Comparison of ENCODE assay signal across 14 cellular contexts in genomic region chr14:92093320-92093719, GRCh38. TPM values are rescaled to one million over a fixed set of nuclear protein-coding genes. Genes with fewer than 3 reads are reported as not detected.
DNase-seq lines count a peak whose midpoint lies in the region; ATAC-seq and TF ChIP-seq lines count a peak whose summit lies in the region.
"Had no signal": no experiment of that assay in that cellular context is flagged by ENCODE, and none has a peak within 500 bp of the region (broad histone marks: within the 10 kb centered on the region; RNA-seq: fewer than 3 reads in every experiment).

No MANE protein-coding gene starts in this region.

- no peaks in the 10 kb centered on the region for H3K27me3 Mint-ChIP-seq in endodermal cell (ENCODE audit: insufficient read depth)
- no peaks in the 10 kb centered on the region for H3K27me3 Mint-ChIP-seq in type B pancreatic cell

- ATAC-seq in left cardiac atrium: no peak

- H3K36me3 ChIP-seq in cardiac muscle cell: peaks cover 18% of the 10 kb centered on the region
- H3K36me3 ChIP-seq in endodermal cell (ENCODE audit: control insufficient read depth, insufficient read depth, low read length): peaks cover 32% of the 10 kb centered on the region
- H3K36me3 ChIP-seq in suprapubic skin: peaks cover 61% of the 10 kb centered on the region

- H3K36me3 Mint-ChIP-seq in endodermal cell (ENCODE audit: low read depth) (peaks cover 31% of the 10 kb centered on the region), type B pancreatic cell (peaks cover 25% of the 10 kb centered on the region)

- TF ChIP-seq EP300 in suprapubic skin (IDR thresholded peaks at IDR 0.05): no peak

- 95% methylated on average over 1 of the region's 1 CpG; no CpG with 5 or more reads in 1 of the 2 experiments for WGBS in endodermal cell (ENCODE audit: insufficient coverage in 1 of 2, insufficient read length in 1 of 2), 2 experiments
- 46% methylated on average over 1 of the region's 1 CpG for WGBS in suprapubic skin

- no peaks in the 10 kb centered on the region for H3K4me1 ChIP-seq in cardiac muscle cell (ENCODE audit: low read depth)
- H3K4me1 ChIP-seq in endodermal cell (ENCODE audit: control insufficient read depth, insufficient read depth, low read length): no peaks in the 10 kb centered on the region
- no peaks in the 10 kb centered on the region for H3K4me1 ChIP-seq in suprapubic skin

- intact Hi-C loops in left cardiac atrium (cut with DNase I): no loop called here

- no peak overlapping the region for H3K27ac ChIP-seq in cardiac muscle cell
- H3K27ac ChIP-seq in endodermal cell (ENCODE audit: low read depth, low read length): no peak overlapping the region
- no peak overlapping the region for H3K27ac ChIP-seq in suprapubic skin

- no peak overlapping the region for H3K9ac ChIP-seq in endodermal cell (ENCODE audit: extremely low read depth, low read length, poor library complexity, severe bottlenecking)

- H3K4me1 Mint-ChIP-seq in endodermal cell (no peaks in the 10 kb centered on the region), type B pancreatic cell (ENCODE audit: unreplicated experiment) (no peaks in the 10 kb centered on the region)

- TF ChIP-seq CTCF in cardiac muscle cell (IDR thresholded peaks at IDR 0.05; ENCODE audit: low read depth, low read length) (peak; percentile 12), endodermal cell (conservative IDR thresholded peaks at IDR 0.05) (peak; percentile 56), type B pancreatic cell (conservative IDR thresholded peaks at IDR 0.05) (peak; percentile 49), suprapubic skin (IDR thresholded peaks at IDR 0.05) (no peak)

- H3K27me3 ChIP-seq in cardiac muscle cell (no peaks in the 10 kb centered on the region), endodermal cell (ENCODE audit: control insufficient read depth, insufficient read depth, low read length, poor library complexity, severe bottlenecking) (no peaks in the 10 kb centered on the region), suprapubic skin (no peaks in the 10 kb centered on the region)

- H3K4me3 ChIP-seq in cardiac muscle cell (no peak overlapping the region), endodermal cell (ENCODE audit: low read length) (no peak overlapping the region), suprapubic skin (no peak overlapping the region)

- H3K9me3 ChIP-seq in cardiac muscle cell (ENCODE audit: low read depth) (no peaks in the 10 kb centered on the region), endodermal cell (ENCODE audit: control insufficient read depth, low read length) (no peaks in the 10 kb centered on the region), suprapubic skin (no peaks in the 10 kb centered on the region)

- no peak overlapping the region for H3K27ac Mint-ChIP-seq in endodermal cell
- no peak overlapping the region for H3K27ac Mint-ChIP-seq in type B pancreatic cell

- no peak overlapping the region for H3K4me3 Mint-ChIP-seq in endodermal cell
- H3K4me3 Mint-ChIP-seq in type B pancreatic cell: no peak overlapping the region

- DNase-seq in cardiac muscle cell (ENCODE audit: low read depth in 1 of 2, low spot score in 1 of 2) (no peak), left cardiac atrium (no peak), NCI-H748 treated with DMSO at 0.1 percent for 48 hours (lab: John Stamatoyannopoulos, UW) (peak; percentile 21), endodermal cell (no peak), type B pancreatic cell (ENCODE audit: extremely low spot score, unreplicated experiment) (no peak), iPS-NIHi7 (ENCODE audit: extremely low spot score) (no peak), suprapubic skin (ENCODE audit: low spot score in 2 of 2) (no peak)
- DNase-seq in stimulated activated CD4-positive, alpha-beta T cell treated with anti-CD3 and anti-CD28 coated beads, Interleukin-15, amount 100 ng/mL, for 24 hours: no peak
- DNase-seq: activated CD4-positive, alpha-beta T cell treated with anti-CD3 and anti-CD28 coated beads for 1 hour; activated effector memory CD4-positive, alpha-beta T cell treated with anti-CD3 and anti-CD28 coated beads, Interleukin-2, amount 50 U/mL, for 16 hours; NCI-H2107; occipital lobe; Right ventricle myocardium superior; stimulated activated CD4-positive, alpha-beta T cell treated with anti-CD3 and anti-CD28 coated beads, Interleukin-4, amount 100 ng/mL, for 1 hour had no signal

- no peak for TF ChIP-seq POLR2A in suprapubic skin (IDR thresholded peaks at IDR 0.05)

- no peaks in the 10 kb centered on the region for H3K9me3 Mint-ChIP-seq in endodermal cell
- H3K9me3 Mint-ChIP-seq in type B pancreatic cell: no peaks in the 10 kb centered on the region

RNA-seq across cellular contexts. Expression of gene ATXN3, which starts 13.1 kb away (rescaled TPM):
- total RNA-seq in cardiac muscle cell (23.7 and 41.1 TPM in 2 replicates), left cardiac atrium (10 to 100 TPM; 17.2 to 21.4 TPM), endodermal cell (10 to 100 TPM; 25.7 to 33.2 TPM), type B pancreatic cell (ENCODE audit: low replicate concordance) (30.1 and 30.5 TPM in 2 replicates), suprapubic skin (10 to 100 TPM; 35.2 to 76.9 (median 39.1) TPM)
- 26.3 and 27.9 TPM in 2 replicates for polyA plus RNA-seq in cardiac muscle cell
- 30.2 TPM for polyA plus RNA-seq in endodermal cell (2013, experiment 1 of 2)
- 30.1 TPM for polyA plus RNA-seq in endodermal cell (2013, experiment 2 of 2)

RNA-seq across cellular contexts. Expression of gene NDUFB1, which starts 28.2 kb away (rescaled TPM):
- total RNA-seq in cardiac muscle cell: 154 and 223 TPM in 2 replicates
- polyA plus RNA-seq in cardiac muscle cell: 458 and 613 TPM in 2 replicates
- 100 to 1,000 TPM; 436 to 539 TPM for total RNA-seq in left cardiac atrium
- 100 to 1,000 TPM; 122 to 155 TPM for total RNA-seq in endodermal cell
- polyA plus RNA-seq in endodermal cell (2013, experiment 1 of 2): 169 TPM
- 156 TPM for polyA plus RNA-seq in endodermal cell (2013, experiment 2 of 2)
- total RNA-seq in type B pancreatic cell (ENCODE audit: low replicate concordance): 129 and 146 TPM in 2 replicates
- 100 to 1,000 TPM; 140 to 234 (median 201) TPM for total RNA-seq in suprapubic skin

RNA-seq across cellular contexts. Expression of gene CPSF2, which starts 28.4 kb away (rescaled TPM):
- total RNA-seq in cardiac muscle cell (55.2 and 63.6 TPM in 2 replicates), left cardiac atrium (10 to 100 TPM; 39.7 to 40.2 TPM), endodermal cell (100 to 1,000 TPM in 1 of 2 donors, 10 to 100 TPM in 1; 91.8 to 103 TPM), type B pancreatic cell (ENCODE audit: low replicate concordance) (67.8 and 81.2 TPM in 2 replicates), suprapubic skin (10 to 100 TPM; 13.0 to 39.6 (median 32.3) TPM)
- polyA plus RNA-seq in cardiac muscle cell: 27.6 and 35.2 TPM in 2 replicates
- 49.3 TPM for polyA plus RNA-seq in endodermal cell (2013, experiment 1 of 2)
- 42.1 TPM for polyA plus RNA-seq in endodermal cell (2013, experiment 2 of 2)

RNA-seq across cellular contexts. Expression of gene TRIP11, which starts 53.5 kb away (rescaled TPM):
- total RNA-seq in cardiac muscle cell: 7.3 and 10.8 TPM in 2 replicates
- 40.8 and 46.1 TPM in 2 replicates for polyA plus RNA-seq in cardiac muscle cell
- total RNA-seq in left cardiac atrium: 10 to 100 TPM; 54.2 to 59.2 TPM
- total RNA-seq in endodermal cell: 10 to 100 TPM; 39.0 to 40.8 TPM
- polyA plus RNA-seq in endodermal cell (2013, experiment 1 of 2): 16.8 TPM
- 20.9 TPM for polyA plus RNA-seq in endodermal cell (2013, experiment 2 of 2)
- 61.8 and 72.5 TPM in 2 replicates for total RNA-seq in type B pancreatic cell (ENCODE audit: low replicate concordance)
- total RNA-seq in suprapubic skin: 10 to 100 TPM; 23.3 to 59.1 (median 36.9) TPM

Comparison
In these comparisons a context has a peak if more than half of its experiments do, and no peak if none do; other contexts are left out.
1. CTCF ChIP-seq: peak in cardiac muscle cell (single experiment), endodermal cell (single experiment) and type B pancreatic cell (single experiment); none in suprapubic skin (0 of 2).